In genomic region chr10:121580276-121581116, GRCh38 we compare ENCODE assay signal across 15 cellular contexts. TPM values are rescaled to one million over a fixed set of nuclear protein-coding genes. Genes with fewer than 3 reads are reported as not detected.
DNase-seq lines count a peak whose midpoint lies in the region; ATAC-seq and TF ChIP-seq lines count a peak whose summit lies in the region.
"Had no signal": no experiment of that assay in that cellular context is flagged by ENCODE, and none has a peak within 500 bp of the region (broad histone marks: within the 10 kb centered on the region; RNA-seq: fewer than 3 reads in every experiment).

No MANE protein-coding gene starts in this region.

- H3K4me1 Mint-ChIP-seq in endodermal cell = peaks cover 47% of the 10 kb centered on the region
- H3K4me1 Mint-ChIP-seq in activated naive CD8-positive, alpha-beta T cell treated with anti-CD3 and anti-CD28 coated beads for 36 hours = no peaks in the 10 kb centered on the region

- intact Hi-C loops in left lung (cut with DNase I) = no loop called here
- intact Hi-C loops in upper lobe of right lung (cut with DNase I) = no loop called here

- H3K4me3 ChIP-seq in endodermal cell (ENCODE audit: low read length) (no peak overlapping the region), left lung (no peak overlapping the region), upper lobe of right lung (no peak overlapping the region)

- H3K27me3 Mint-ChIP-seq in endodermal cell (ENCODE audit: insufficient read depth) = no peaks in the 10 kb centered on the region
- H3K27me3 Mint-ChIP-seq in activated naive CD8-positive, alpha-beta T cell treated with anti-CD3 and anti-CD28 coated beads for 36 hours = no peaks in the 10 kb centered on the region

- DNase-seq in NCI-H510A treated with DMSO at 0.1 percent for 48 hours (lab: John Stamatoyannopoulos, UW) (peak; percentile 13), NCI-H510A (lab: John Stamatoyannopoulos, UW) (no peak), endodermal cell (peak; percentile 88), left lung (no peak), upper lobe of right lung (no peak), globus pallidus (ENCODE audit: low spot score) (no peak)
- no peak for DNase-seq in activated naive CD8-positive, alpha-beta T cell treated with anti-CD3 and anti-CD28 coated beads for 36 hours
- DNase-seq: activated CD4-positive, alpha-beta T cell treated with anti-CD3 and anti-CD28 coated beads for 1 hour; activated T-cell treated with anti-CD3 and anti-CD28 coated beads, Interleukin-2, amount 50 U/mL, for 4 hours; CD8-positive, alpha-beta T cell; cortex of kidney; left cardiac atrium had no signal

- H3K36me3 ChIP-seq in endodermal cell (ENCODE audit: control insufficient read depth, insufficient read depth, low read length) = peaks cover 25% of the 10 kb centered on the region
- H3K36me3 ChIP-seq in left lung = no peaks in the 10 kb centered on the region
- no peaks in the 10 kb centered on the region for H3K36me3 ChIP-seq in upper lobe of right lung

- no peaks in the 10 kb centered on the region for H3K9me3 Mint-ChIP-seq in endodermal cell
- H3K9me3 Mint-ChIP-seq in activated naive CD8-positive, alpha-beta T cell treated with anti-CD3 and anti-CD28 coated beads for 36 hours = no peaks in the 10 kb centered on the region
- H3K9me3 Mint-ChIP-seq: activated T-cell treated with anti-CD3 and anti-CD28 coated beads, Interleukin-2, amount 50 U/mL, for 4 hours; CD8-positive, alpha-beta T cell; neural crest cell had no signal

- no peak for TF ChIP-seq CTCF in endodermal cell (conservative IDR thresholded peaks at IDR 0.05)
- no peak for TF ChIP-seq CTCF in left lung (IDR thresholded peaks at IDR 0.05)
- no peak for TF ChIP-seq CTCF in upper lobe of right lung (IDR thresholded peaks at IDR 0.05)

- H3K27ac Mint-ChIP-seq in endodermal cell = peak overlapping the region; percentile 83
- H3K27ac Mint-ChIP-seq in activated naive CD8-positive, alpha-beta T cell treated with anti-CD3 and anti-CD28 coated beads for 36 hours = no peak overlapping the region
- H3K27ac Mint-ChIP-seq: CD8-positive, alpha-beta T cell had no signal

- no peak overlapping the region for H3K9ac ChIP-seq in endodermal cell (ENCODE audit: extremely low read depth, low read length, poor library complexity, severe bottlenecking)

- peak overlapping the region; percentile 16 for H3K4me3 Mint-ChIP-seq in endodermal cell
- H3K4me3 Mint-ChIP-seq in activated naive CD8-positive, alpha-beta T cell treated with anti-CD3 and anti-CD28 coated beads for 36 hours = no peak overlapping the region
- H3K4me3 Mint-ChIP-seq: activated T-cell treated with anti-CD3 and anti-CD28 coated beads, Interleukin-2, amount 50 U/mL, for 4 hours; CD8-positive, alpha-beta T cell; neural crest cell had no signal

- H3K4me1 ChIP-seq in endodermal cell (ENCODE audit: control insufficient read depth, insufficient read depth, low read length) (peaks cover 3% of the 10 kb centered on the region), left lung (peaks cover 0 to 6% of the 10 kb centered on the region in 2 donors), upper lobe of right lung (peaks cover 7% of the 10 kb centered on the region)

- 40 to 42% methylated on average over 15 to 22 of the region's 22 CpGs for WGBS in endodermal cell (ENCODE audit: insufficient coverage in 1 of 2, insufficient read length in 1 of 2), 2 experiments

- H3K9me3 ChIP-seq in endodermal cell (ENCODE audit: control insufficient read depth, low read length) (no peaks in the 10 kb centered on the region), left lung (no peaks in the 10 kb centered on the region), upper lobe of right lung (no peaks in the 10 kb centered on the region)

- peak overlapping the region; percentile 78 for H3K27ac ChIP-seq in endodermal cell (ENCODE audit: low read depth, low read length)
- peak overlapping the region; percentile 7 to 23 for H3K27ac ChIP-seq in left lung
- no peak overlapping the region for H3K27ac ChIP-seq in upper lobe of right lung

- ATAC-seq in left lung (peak; percentile 62), upper lobe of right lung (peak; percentile 57), GM19328 (IDR thresholded peaks at IDR 0.05; ENCODE audit: unreplicated experiment) (no peak)
- ATAC-seq: activated T-cell treated with anti-CD3 and anti-CD28 coated beads, Interleukin-2, amount 50 U/mL, for 4 hours; CD8-positive, alpha-beta T cell; left cardiac atrium had no signal

- H3K27me3 ChIP-seq in endodermal cell (ENCODE audit: control insufficient read depth, insufficient read depth, low read length, poor library complexity, severe bottlenecking) (no peaks in the 10 kb centered on the region), left lung (no peaks in the 10 kb centered on the region), upper lobe of right lung (no peaks in the 10 kb centered on the region)

- peaks cover 42% of the 10 kb centered on the region for H3K36me3 Mint-ChIP-seq in endodermal cell (ENCODE audit: low read depth)
- no peaks in the 10 kb centered on the region for H3K36me3 Mint-ChIP-seq in activated naive CD8-positive, alpha-beta T cell treated with anti-CD3 and anti-CD28 coated beads for 36 hours
- H3K36me3 Mint-ChIP-seq: CD8-positive, alpha-beta T cell had no signal

RNA-seq across cellular contexts. Expression of gene FGFR2, which starts 17.7 kb away (rescaled TPM):
- 10 to 100 TPM; 56.5 to 77.0 TPM for total RNA-seq in endodermal cell
- polyA plus RNA-seq in endodermal cell (2013, experiment 1 of 2) = 79.8 TPM
- polyA plus RNA-seq in endodermal cell (2013, experiment 2 of 2) = 71.0 TPM
- total RNA-seq in left lung = 10 to 100 TPM; 48.0 to 71.3 TPM
- 58.7 TPM for total RNA-seq in upper lobe of right lung
- total RNA-seq in activated naive CD8-positive, alpha-beta T cell treated with anti-CD3 and anti-CD28 coated beads for 36 hours = not detected
- total RNA-seq: A172 had no signal

Comparison
In these comparisons a context has a peak if more than half of its experiments do, and no peak if none do; other contexts are left out.
1. DNase-seq: peak in NCI-H510A treated with DMSO at 0.1 percent for 48 hours (single experiment) and endodermal cell (single experiment); none in NCI-H510A (single experiment), left lung (0 of 2), upper lobe of right lung (single experiment), globus pallidus (single experiment) and activated naive CD8-positive, alpha-beta T cell treated with anti-CD3 and anti-CD28 coated beads for 36 hours (single experiment).
2. RNA of gene FGFR2, which starts 17.7 kb away (total RNA-seq): 56.5 to 77.0 TPM in endodermal cell, 48.0 to 71.3 TPM in left lung and 58.7 TPM in upper lobe of right lung (single experiment); not detected in activated naive CD8-positive, alpha-beta T cell treated with anti-CD3 and anti-CD28 coated beads for 36 hours; every median in the first group is over 10 times any median in the second.